In genomic region chr15:40441736-40442531, GRCh38 we compare ENCODE assay signal across 2 cellular contexts.
A peak's percentile ranks its signal among the peaks of the same experiment; 100 is the strongest.
TF ChIP-seq lines count a peak whose summit lies in the region.

No MANE protein-coding gene starts in this region.

TF ChIP-seq in GM12891, 5 proteins besides CTCF, POLR2A, EP300 and RAD21:
- TF ChIP-seq POLR2AphosphoS5 (IDR thresholded peaks at IDR 0.05; ENCODE audit: low read depth, low read length) = no peak
- TF ChIP-seq SPI1 (IDR thresholded peaks at IDR 0.05; ENCODE audit: low read depth, low read length) = no peak
- no peak for TF ChIP-seq PAX5 (IDR thresholded peaks at IDR 0.05; ENCODE audit: insufficient read depth, low read length, severe bottlenecking)
TF ChIP-seq in GM12891: peak in this region for 0.

TF ChIP-seq in HepG2, 621 proteins besides CTCF, POLR2A, EP300 and RAD21 (continues in another document):
- TF ChIP-seq POLR2AphosphoS2 (IDR thresholded peaks at IDR 0.05; ENCODE audit: low read depth, low read length) (no peak), RARA (CRISPR knock-in tag; IDR thresholded peaks at IDR 0.05) (no peak), ZNF562 (CRISPR knock-in tag; IDR thresholded peaks at IDR 0.05; ENCODE audit: borderline replicate concordance) (no peak), ZBTB3 (CRISPR knock-in tag; IDR thresholded peaks at IDR 0.05; ENCODE audit: borderline replicate concordance, low read depth) (no peak), HOXA5 (CRISPR knock-in tag; IDR thresholded peaks at IDR 0.05) (no peak), NFRKB (IDR thresholded peaks at IDR 0.05) (no peak), KLF15 (CRISPR knock-in tag; IDR thresholded peaks at IDR 0.05; ENCODE audit: borderline replicate concordance) (no peak), SAFB2 (CRISPR knock-in tag; IDR thresholded peaks at IDR 0.05; ENCODE audit: borderline replicate concordance, low read depth) (no peak), LBX2 (CRISPR knock-in tag; IDR thresholded peaks at IDR 0.05; ENCODE audit: borderline replicate concordance) (no peak), UBTF (CRISPR knock-in tag; IDR thresholded peaks at IDR 0.05) (peak; percentile 84), ZNF570 (CRISPR knock-in tag; IDR thresholded peaks at IDR 0.05; ENCODE audit: borderline replicate concordance) (no peak), ZNF691 (CRISPR knock-in tag; IDR thresholded peaks at IDR 0.05; ENCODE audit: borderline replicate concordance, low read depth) (no peak), ZNF335 (CRISPR knock-in tag; IDR thresholded peaks at IDR 0.05) (no peak), BCL6 (CRISPR knock-in tag; IDR thresholded peaks at IDR 0.05) (no peak), GABPB1 (CRISPR knock-in tag; IDR thresholded peaks at IDR 0.05) (peak; percentile 49; the same call in 1 of the 2 replicates), SKI (IDR thresholded peaks at IDR 0.05; ENCODE audit: partially characterized antibody) (peak; percentile 14), ARNT2 (CRISPR knock-in tag; IDR thresholded peaks at IDR 0.05; ENCODE audit: low read depth) (no peak), MAZ (IDR thresholded peaks at IDR 0.05; ENCODE audit: borderline replicate concordance, low read depth, low read length) (no peak), MAZ (CRISPR knock-in tag; IDR thresholded peaks at IDR 0.05; ENCODE audit: low read depth) (peak; percentile 59; the same call in 1 of the 2 replicates), ZNF232 (CRISPR knock-in tag; IDR thresholded peaks at IDR 0.05; ENCODE audit: borderline replicate concordance) (no peak), ZNF850 (CRISPR knock-in tag; conservative IDR thresholded peaks at IDR 0.05) (no peak), PCBP1 (IDR thresholded peaks at IDR 0.05; ENCODE audit: borderline replicate concordance, low read depth, low read length) (no peak), ZFP82 (CRISPR knock-in tag; IDR thresholded peaks at IDR 0.05; ENCODE audit: borderline replicate concordance) (no peak), PRDM15 (CRISPR knock-in tag; IDR thresholded peaks at IDR 0.05) (no peak), NFIC (IDR thresholded peaks at IDR 0.05; ENCODE audit: low read length) (no peak), ZNF577 (CRISPR knock-in tag; IDR thresholded peaks at IDR 0.05; ENCODE audit: borderline replicate concordance, low read depth) (no peak), TFAP4 (IDR thresholded peaks at IDR 0.05; ENCODE audit: borderline replicate concordance, low read depth) (peak; percentile 13; the same call in 1 of the 2 replicates), NR0B2 (CRISPR knock-in tag; IDR thresholded peaks at IDR 0.05) (no peak), KMT2B (CRISPR knock-in tag; IDR thresholded peaks at IDR 0.05) (no peak), HMGXB4 (CRISPR knock-in tag; IDR thresholded peaks at IDR 0.05; ENCODE audit: borderline replicate concordance in 1 of 2, low read depth in 1 of 2) (peak in 1 of 2 experiments; percentile 62; a peak in 3 of 4 replicates), ZSCAN5A (CRISPR knock-in tag; IDR thresholded peaks at IDR 0.05; ENCODE audit: borderline replicate concordance) (no peak), ZNF468 (CRISPR knock-in tag; IDR thresholded peaks at IDR 0.05) (no peak), HDAC6 (IDR thresholded peaks at IDR 0.05; ENCODE audit: low read depth, low read length) (no peak), CHD4 (IDR thresholded peaks at IDR 0.05; ENCODE audit: borderline replicate concordance, low read length) (no peak), NR3C1 (CRISPR knock-in tag; IDR thresholded peaks at IDR 0.05) (no peak), RNF219 (CRISPR knock-in tag; IDR thresholded peaks at IDR 0.05) (no peak), IRF9 (CRISPR knock-in tag; IDR thresholded peaks at IDR 0.05; ENCODE audit: borderline replicate concordance) (no peak), ZNF367 (CRISPR knock-in tag; IDR thresholded peaks at IDR 0.05; ENCODE audit: borderline replicate concordance) (no peak), HNRNPLL (IDR thresholded peaks at IDR 0.05; ENCODE audit: low read depth, low read length, poor library complexity, severe bottlenecking) (peak; percentile 55), ZSCAN25 (CRISPR knock-in tag; IDR thresholded peaks at IDR 0.05) (0 out of 2 replicates have a peak, but pooled peaks have one; percentile 42), CC2D1A (CRISPR knock-in tag; IDR thresholded peaks at IDR 0.05) (no peak), ZNF281 (CRISPR knock-in tag; IDR thresholded peaks at IDR 0.05; ENCODE audit: borderline replicate concordance) (peak; percentile 43; the same call in 1 of the 2 replicates), ELF3 (CRISPR knock-in tag; IDR thresholded peaks at IDR 0.05) (no peak), ZEB1 (IDR thresholded peaks at IDR 0.05; ENCODE audit: insufficient replicate concordance, low read depth) (no peak), ZBTB1 (CRISPR knock-in tag; IDR thresholded peaks at IDR 0.05; ENCODE audit: borderline replicate concordance) (no peak)
